In the genomic region with DNA sequence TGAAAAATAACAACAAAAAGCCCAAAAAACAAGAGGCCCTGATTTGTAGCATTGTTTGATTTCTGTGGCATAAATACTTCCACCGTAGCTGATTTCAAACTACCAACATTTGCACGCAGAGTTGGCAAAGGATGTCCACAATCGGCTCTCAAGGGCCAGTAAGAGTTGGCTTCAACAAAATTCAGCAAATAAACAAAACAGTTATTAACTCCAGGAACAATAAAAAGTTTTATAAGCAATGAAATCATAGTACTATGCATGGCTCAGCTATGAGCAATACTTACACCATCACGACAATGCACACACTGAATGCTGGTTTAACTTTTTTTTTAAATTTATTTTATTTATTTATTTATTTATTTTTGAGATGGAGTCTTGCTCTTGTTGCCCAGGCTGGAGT, we compare ENCODE assay signal across 17 cellular contexts. TPM values are rescaled to one million over a fixed set of nuclear protein-coding genes. Genes with fewer than 3 reads are reported as not detected.
DNase-seq lines count a peak whose midpoint lies in the region; ATAC-seq and TF ChIP-seq lines count a peak whose summit lies in the region.
"Had no signal": no experiment of that assay in that cellular context is flagged by ENCODE, and none has a peak within 500 bp of the region (broad histone marks: within the 10 kb centered on the region; RNA-seq: fewer than 3 reads in every experiment).

No MANE protein-coding gene starts in this region.

- peaks cover 9% of the 10 kb centered on the region for H3K4me1 Mint-ChIP-seq in activated T-cell treated with anti-CD3 and anti-CD28 coated beads, Interleukin-2, amount 50 U/mL, for 24 hours (ENCODE audit: low read depth)
- H3K4me1 Mint-ChIP-seq in type B pancreatic cell (ENCODE audit: unreplicated experiment): no peaks in the 10 kb centered on the region
- H3K4me1 Mint-ChIP-seq: CD14-positive monocyte had no signal

- peak; percentile 37 for DNase-seq in ELR (ENCODE audit: low read depth)
- peak; percentile 66 for DNase-seq in M059J (ENCODE audit: low read depth)
- DNase-seq in fibroblast of villous mesenchyme (ENCODE audit: low read depth): peak; percentile 29
- no peak for DNase-seq in activated T-cell treated with anti-CD3 and anti-CD28 coated beads, Interleukin-2, amount 50 U/mL, for 24 hours
- no peak for DNase-seq in type B pancreatic cell (ENCODE audit: extremely low spot score, unreplicated experiment)
- DNase-seq in posterior vena cava (ENCODE audit: low spot score): no peak
- DNase-seq: BE2C; CD8-positive, alpha-beta T cell; COR-L47; DMS153; DMS79 treated with DMSO at 0.1 percent for 48 hours; GF-D8; GM23248; H7 had no signal

- no peak for ATAC-seq in GM19395 (IDR thresholded peaks at IDR 0.05; ENCODE audit: unreplicated experiment)
- ATAC-seq: CD8-positive, alpha-beta T cell had no signal

- TF ChIP-seq CTCF in fibroblast of villous mesenchyme (IDR thresholded peaks at IDR 0.05; ENCODE audit: insufficient read depth, low read depth, low read length) (no peak), type B pancreatic cell (conservative IDR thresholded peaks at IDR 0.05) (no peak)

- H3K4me3 Mint-ChIP-seq in activated T-cell treated with anti-CD3 and anti-CD28 coated beads, Interleukin-2, amount 50 U/mL, for 24 hours: no peak overlapping the region
- no peak overlapping the region for H3K4me3 Mint-ChIP-seq in type B pancreatic cell
- H3K4me3 Mint-ChIP-seq: CD14-positive monocyte; CD8-positive, alpha-beta T cell had no signal

- H3K27me3 Mint-ChIP-seq in activated T-cell treated with anti-CD3 and anti-CD28 coated beads, Interleukin-2, amount 50 U/mL, for 24 hours: no peaks in the 10 kb centered on the region
- H3K27me3 Mint-ChIP-seq in type B pancreatic cell: no peaks in the 10 kb centered on the region

- intact Hi-C loops in posterior vena cava (cut with DNase I): no loop called here

- no peaks in the 10 kb centered on the region for H3K9me3 Mint-ChIP-seq in activated T-cell treated with anti-CD3 and anti-CD28 coated beads, Interleukin-2, amount 50 U/mL, for 24 hours
- H3K9me3 Mint-ChIP-seq in type B pancreatic cell: no peaks in the 10 kb centered on the region
- H3K9me3 Mint-ChIP-seq: CD14-positive monocyte; CD8-positive, alpha-beta T cell; IgD-negative memory B cell had no signal

- H3K27ac Mint-ChIP-seq in activated T-cell treated with anti-CD3 and anti-CD28 coated beads, Interleukin-2, amount 50 U/mL, for 24 hours: no peak overlapping the region
- H3K27ac Mint-ChIP-seq in type B pancreatic cell: no peak overlapping the region
- H3K27ac Mint-ChIP-seq: CD8-positive, alpha-beta T cell; IgD-negative memory B cell had no signal

- no peak overlapping the region for H3K4me3 ChIP-seq in fibroblast of villous mesenchyme (ENCODE audit: low read depth, low read length)
- H3K4me3 ChIP-seq: GM23248 had no signal

- no peaks in the 10 kb centered on the region for H3K36me3 Mint-ChIP-seq in activated T-cell treated with anti-CD3 and anti-CD28 coated beads, Interleukin-2, amount 50 U/mL, for 24 hours (ENCODE audit: low read depth)
- H3K36me3 Mint-ChIP-seq in type B pancreatic cell: no peaks in the 10 kb centered on the region
- H3K36me3 Mint-ChIP-seq: CD8-positive, alpha-beta T cell had no signal

RNA-seq across cellular contexts. Expression of gene COX20, which starts 8.7 kb away (rescaled TPM):
- total RNA-seq in M059J (2014; rRNA removed; shearing (Covaris generic)): 20.3 and 30.0 TPM in 2 replicates
- total RNA-seq in fibroblast of villous mesenchyme: 31.6 and 32.8 TPM in 2 replicates
- 22.7 TPM in 2 replicates for total RNA-seq in type B pancreatic cell (ENCODE audit: low replicate concordance)
- total RNA-seq in posterior vena cava: 10 to 100 TPM; 42.1 to 47.6 TPM

RNA-seq across cellular contexts. Expression of gene HNRNPU, which starts 37.6 kb away (rescaled TPM):
- 246 and 357 TPM in 2 replicates for total RNA-seq in M059J (2014; rRNA removed; shearing (Covaris generic))
- total RNA-seq in fibroblast of villous mesenchyme (209 and 324 TPM in 2 replicates), type B pancreatic cell (ENCODE audit: low replicate concordance) (328 and 485 TPM in 2 replicates), posterior vena cava (100 to 1,000 TPM; 186 to 214 TPM)

Comparison
In these comparisons a context has a peak if more than half of its experiments do, and no peak if none do; other contexts are left out.
1. DNase-seq: peak in ELR (single experiment), M059J (single experiment) and fibroblast of villous mesenchyme (single experiment); none in activated T-cell treated with anti-CD3 and anti-CD28 coated beads, Interleukin-2, amount 50 U/mL, for 24 hours (single experiment), type B pancreatic cell (single experiment) and posterior vena cava (single experiment).